In genomic region chr15:42548258-42549051, GRCh38 we compare ENCODE assay signal across 8 cellular contexts. TPM values are rescaled to one million over a fixed set of nuclear protein-coding genes. Genes with fewer than 3 reads are reported as not detected.
DNase-seq lines count a peak whose midpoint lies in the region; ATAC-seq and TF ChIP-seq lines count a peak whose summit lies in the region.

Gene HAUS2, plus strand, starts transcription at chr15:42548838. Its CDS starts 35 bp downstream, at chr15:42548873.
Gene LRRC57, minus strand, starts transcription at chr15:42548793. Its CDS starts 359 bp downstream, at chr15:42548434.

- H3K27ac ChIP-seq in Peyer's patch: peak within 1 kb of the TSS; percentile 79 to 93 (median 92)

- H3K27me3 Mint-ChIP-seq in IgD-negative memory B cell (no peaks in the 10 kb centered on the region), naive B cell (no peaks in the 10 kb centered on the region)

- H3K27ac Mint-ChIP-seq in IgD-negative memory B cell (peak within 1 kb of the TSS; percentile 94 to 98 (median 97)), naive B cell (peak within 1 kb of the TSS; percentile 96 to 99 (median 98))
- peak within 1 kb of the TSS; percentile 99 for H3K27ac Mint-ChIP-seq in stimulated activated effector memory CD8-positive, alpha-beta T cell treated with anti-CD3 and anti-CD28 coated beads, Interleukin-12 subunit alpha, Interleukin-12 subunit beta, amount 100 ng/mL, for 72 hours

- H3K4me3 ChIP-seq in Peyer's patch: peak within 1 kb of the TSS; percentile 67 to 99 (median 94)

- H3K4me1 ChIP-seq in Peyer's patch: peaks cover 0 to 28% (median 6%) of the 10 kb centered on the region in 4 donors

- ATAC-seq in GM21528 (IDR thresholded peaks at IDR 0.05; ENCODE audit: low FRiP score, unreplicated experiment) (peak; percentile 79), naive B cell (ENCODE audit: low read depth in 2 of 2) (peak; percentile 80 to 84)
- peak; percentile 96 for ATAC-seq in stimulated activated effector memory CD8-positive, alpha-beta T cell treated with anti-CD3 and anti-CD28 coated beads, Interleukin-12 subunit alpha, Interleukin-12 subunit beta, amount 100 ng/mL, for 72 hours

- peak within 1 kb of the TSS; percentile 88 to 97 (median 93) for H3K4me3 Mint-ChIP-seq in IgD-negative memory B cell
- H3K4me3 Mint-ChIP-seq in naive B cell: peak within 1 kb of the TSS; percentile 91 to 99 (median 95)
- H3K4me3 Mint-ChIP-seq in stimulated activated effector memory CD8-positive, alpha-beta T cell treated with anti-CD3 and anti-CD28 coated beads, Interleukin-12 subunit alpha, Interleukin-12 subunit beta, amount 100 ng/mL, for 72 hours: peak within 1 kb of the TSS; percentile 99

- H3K27me3 ChIP-seq in Peyer's patch: no peaks in the 10 kb centered on the region

- peaks cover 0 to 21% (median 0%) of the 10 kb centered on the region in 3 donors for H3K36me3 ChIP-seq in Peyer's patch

- TF ChIP-seq POLR2A in Peyer's patch (IDR thresholded peaks at IDR 0.05): peak; percentile 92

- peak; percentile 40 for DNase-seq in DMS153 (lab: John Stamatoyannopoulos, UW)
- peak; percentile 75 to 96 (median 95) for DNase-seq in Peyer's patch
- DNase-seq in activated T-helper 1 cell treated with Interleukin-2 at 50 U/mL for 16 hours (ENCODE audit: low read depth): peak; percentile 80
- DNase-seq in fibroblast of gingiva (ENCODE audit: low read depth): peak; percentile 69
- peak; percentile 86 for DNase-seq in naive B cell
- peak; percentile 90 to 95 for DNase-seq in stimulated activated effector memory CD8-positive, alpha-beta T cell treated with anti-CD3 and anti-CD28 coated beads, Interleukin-12 subunit alpha, Interleukin-12 subunit beta, amount 100 ng/mL, for 72 hours (ENCODE audit: low spot score in 2 of 2)

- H3K4me1 Mint-ChIP-seq in IgD-negative memory B cell (peaks cover 20 to 38% (median 37%) of the 10 kb centered on the region in 3 donors), naive B cell (peaks cover 28 to 47% (median 38%) of the 10 kb centered on the region in 3 donors)
- H3K4me1 Mint-ChIP-seq in stimulated activated effector memory CD8-positive, alpha-beta T cell treated with anti-CD3 and anti-CD28 coated beads, Interleukin-12 subunit alpha, Interleukin-12 subunit beta, amount 100 ng/mL, for 72 hours: peaks cover 35% of the 10 kb centered on the region

- TF ChIP-seq CTCF in Peyer's patch (IDR thresholded peaks at IDR 0.05): peak in 2 of 6 experiments; percentile 3 to 6

- H3K36me3 Mint-ChIP-seq in IgD-negative memory B cell (peaks cover 4% of the 10 kb centered on the region), naive B cell (no peaks in the 10 kb centered on the region)
- H3K36me3 Mint-ChIP-seq in stimulated activated effector memory CD8-positive, alpha-beta T cell treated with anti-CD3 and anti-CD28 coated beads, Interleukin-12 subunit alpha, Interleukin-12 subunit beta, amount 100 ng/mL, for 72 hours: peaks cover 51% of the 10 kb centered on the region

- H3K9me3 Mint-ChIP-seq in IgD-negative memory B cell (no peaks in the 10 kb centered on the region), naive B cell (no peaks in the 10 kb centered on the region)
- no peaks in the 10 kb centered on the region for H3K9me3 Mint-ChIP-seq in stimulated activated effector memory CD8-positive, alpha-beta T cell treated with anti-CD3 and anti-CD28 coated beads, Interleukin-12 subunit alpha, Interleukin-12 subunit beta, amount 100 ng/mL, for 72 hours

- no peaks in the 10 kb centered on the region for H3K9me3 ChIP-seq in Peyer's patch

RNA-seq across cellular contexts. Expression of gene HAUS2, which starts in this region (rescaled TPM):
- polyA plus RNA-seq in IgD-negative memory B cell: 31.1 TPM
- 10 to 100 TPM; 12.9 to 21.9 (median 15.1) TPM for total RNA-seq in Peyer's patch
- polyA plus RNA-seq in naive B cell (ENCODE audit: low read depth in 6 of 6): 10 to 100 TPM; 13.1 to 32.8 (median 22.3) TPM

RNA-seq across cellular contexts. Expression of gene LRRC57, which starts in this region (rescaled TPM):
- polyA plus RNA-seq in IgD-negative memory B cell (7.8 TPM), naive B cell (ENCODE audit: low read depth in 6 of 6) (1 to 10 TPM in 5 of 6 donors, under 1 TPM in 1; 0.06 to 8.1 (median 7.0) TPM)
- total RNA-seq in Peyer's patch: 10 to 100 TPM; 22.4 to 38.1 (median 33.1) TPM

Comparison
In these comparisons a context has a peak if more than half of its experiments do, and no peak if none do; other contexts are left out.
1. Peak in every context shown above with its lines: DNase-seq, ATAC-seq, H3K4me3 ChIP-seq and H3K27ac ChIP-seq.
2. DNase-seq: peak in every context shown above with its lines; median percentile 95 in Peyer's patch; 92 in stimulated activated effector memory CD8-positive, alpha-beta T cell treated with anti-CD3 and anti-CD28 coated beads, Interleukin-12 subunit alpha, Interleukin-12 subunit beta, amount 100 ng/mL, for 72 hours; 86 in naive B cell; 80 in activated T-helper 1 cell treated with Interleukin-2 at 50 U/mL for 16 hours; 69 in fibroblast of gingiva; 40 in DMS153.